ENCODE assay signal across 19 cellular contexts in genomic region chr5:1123418-1124147, GRCh38. TPM values are rescaled to one million over a fixed set of nuclear protein-coding genes. Genes with fewer than 3 reads are reported as not detected.
DNase-seq lines count a peak whose midpoint lies in the region; ATAC-seq and TF ChIP-seq lines count a peak whose summit lies in the region.
"Had no signal": no experiment of that assay in that cellular context is flagged by ENCODE, and none has a peak within 500 bp of the region (broad histone marks: within the 10 kb centered on the region; RNA-seq: fewer than 3 reads in every experiment).

No MANE protein-coding gene starts in this region.

- no peak for TF ChIP-seq EP300 in transverse colon (IDR thresholded peaks at IDR 0.05; ENCODE audit: low read depth)

- TF ChIP-seq POLR2A in body of pancreas (IDR thresholded peaks at IDR 0.05): no peak
- TF ChIP-seq POLR2A in transverse colon (IDR thresholded peaks at IDR 0.05): no peak

- H3K27ac ChIP-seq in right atrium auricular region: peak overlapping the region; percentile 80 to 88
- H3K27ac ChIP-seq in body of pancreas: peak overlapping the region in 3 of 4 donors; percentile 21 to 59 (median 48)
- H3K27ac ChIP-seq in transverse colon: peak overlapping the region in 3 of 4 donors; percentile 47 to 67 (median 50)
- H3K27ac ChIP-seq: A549 had no signal

- no peak for DNase-seq in right atrium auricular region (ENCODE audit: low spot score)
- DNase-seq in left cardiac atrium: no peak
- DNase-seq in body of pancreas: no peak
- no peak for DNase-seq in transverse colon
- DNase-seq in NAMALWA (ENCODE audit: low spot score): no peak
- DNase-seq in NCI-H2029 (lab: John Stamatoyannopoulos, UW): no peak
- DNase-seq in Calu3: no peak
- DNase-seq: CD8-positive, alpha-beta T cell; DMS153; GOT3; IMR-90; NCI-H1694 treated with DMSO at 0.1 percent for 48 hours; NCI-H446; NCI-H526; SHP77 treated with DMSO at 0.1 percent for 48 hours had no signal

- CTCF ChIA-PET in Calu3 (lab: Charles Lee): no interaction called here

- H3K27ac Mint-ChIP-seq in nephron: peak overlapping the region; percentile 14 to 26 (median 23)
- no peak overlapping the region for H3K27ac Mint-ChIP-seq in Calu3 (ENCODE audit: unreplicated experiment)
- H3K27ac Mint-ChIP-seq: CD8-positive, alpha-beta T cell had no signal

- 43 to 53% methylated on average over 6 to 20 of the region's 20 CpGs for WGBS in body of pancreas, 2 donors
- WGBS in transverse colon (ENCODE audit: low coverage in 1 of 2), 2 donors: 74 to 88% methylated on average over 4 to 20 of the region's 20 CpGs

- H3K4me3 ChIP-seq in right atrium auricular region (no peak overlapping the region), body of pancreas (no peak overlapping the region), transverse colon (no peak overlapping the region)
- H3K4me3 ChIP-seq: A549 had no signal

- H3K36me3 Mint-ChIP-seq in nephron (ENCODE audit: low read depth) (no peaks in the 10 kb centered on the region), Calu3 (ENCODE audit: insufficient read depth, unreplicated experiment) (peaks cover 20% of the 10 kb centered on the region)
- H3K36me3 Mint-ChIP-seq: CD8-positive, alpha-beta T cell had no signal

- H3K27me3 Mint-ChIP-seq in nephron (ENCODE audit: low read depth) (peaks cover 15% of the 10 kb centered on the region), Calu3 (ENCODE audit: unreplicated experiment) (no peaks in the 10 kb centered on the region)

- H3K36me3 ChIP-seq in right atrium auricular region: no peaks in the 10 kb centered on the region
- H3K36me3 ChIP-seq in body of pancreas (replicated peaks in 1 of 2; ENCODE audit: insufficient read depth in 1 of 2, low read depth in 2 of 2): no peaks in the 10 kb centered on the region
- no peaks in the 10 kb centered on the region for H3K36me3 ChIP-seq in transverse colon
- H3K36me3 ChIP-seq: BE2C had no signal

- in situ Hi-C loops in transverse colon (cut with MboI; ENCODE audit: low pct_ligation_motif_present in 1 of 4, low pct_unique_long_range_greater_than_20kb in 1 of 4, low sequenced_read_pairs in 3 of 4): no loop called here

- ATAC-seq in left cardiac atrium: no peak
- no peak for ATAC-seq in body of pancreas
- ATAC-seq: A549; CD8-positive, alpha-beta T cell; HCT116 had no signal

- intact Hi-C loops in left cardiac atrium (cut with DNase I) (no loop called here), body of pancreas (cut with DNase I) (no loop called here), transverse colon (cut with DNase I; ENCODE audit: low total_unique reads) (no loop called here), Calu3 (cut with micrococcal nuclease; ENCODE audit: unreplicated experiment) (no loop called here)

- no peaks in the 10 kb centered on the region for H3K9me3 ChIP-seq in right atrium auricular region
- no peaks in the 10 kb centered on the region for H3K9me3 ChIP-seq in body of pancreas
- H3K9me3 ChIP-seq in transverse colon: no peaks in the 10 kb centered on the region
- H3K9me3 ChIP-seq: A549, BE2C had no signal

- no TSS peak for BruUV-seq in Calu3 (replicated peaks; lab: Mats Ljungman, UMichigan)

- TF ChIP-seq CTCF in right atrium auricular region (IDR thresholded peaks at IDR 0.05) (no peak), body of pancreas (IDR thresholded peaks at IDR 0.05) (no peak), nephron (IDR thresholded peaks at IDR 0.05; ENCODE audit: unreplicated experiment in 3 of 3) (no peak), transverse colon (IDR thresholded peaks at IDR 0.05) (no peak), Calu3 (IDR thresholded peaks at IDR 0.05; ENCODE audit: unreplicated experiment) (no peak)

- H3K4me1 Mint-ChIP-seq in nephron: peaks cover 56% of the 10 kb centered on the region
- peaks cover 19% of the 10 kb centered on the region for H3K4me1 Mint-ChIP-seq in Calu3 (ENCODE audit: low read depth, unreplicated experiment)

- H3K9me3 Mint-ChIP-seq in nephron: no peaks in the 10 kb centered on the region
- H3K9me3 Mint-ChIP-seq in Calu3 (ENCODE audit: low read depth, unreplicated experiment): no peaks in the 10 kb centered on the region
- H3K9me3 Mint-ChIP-seq: CD8-positive, alpha-beta T cell had no signal

- H3K4me3 Mint-ChIP-seq in nephron (peak overlapping the region in 2 of 3 experiments; percentile 2 to 3), Calu3 (ENCODE audit: low read depth, unreplicated experiment) (no peak overlapping the region)
- H3K4me3 Mint-ChIP-seq: CD8-positive, alpha-beta T cell had no signal

- no peaks in the 10 kb centered on the region for H3K27me3 ChIP-seq in right atrium auricular region
- no peaks in the 10 kb centered on the region for H3K27me3 ChIP-seq in body of pancreas
- no peaks in the 10 kb centered on the region for H3K27me3 ChIP-seq in transverse colon
- H3K27me3 ChIP-seq: BE2C had no signal

- peaks cover 0 to 86% of the 10 kb centered on the region in 2 donors for H3K4me1 ChIP-seq in right atrium auricular region
- peaks cover 68% of the 10 kb centered on the region for H3K4me1 ChIP-seq in body of pancreas
- H3K4me1 ChIP-seq in transverse colon: peaks cover 14 to 32% (median 22%) of the 10 kb centered on the region in 4 donors
- H3K4me1 ChIP-seq: A549 had no signal

RNA-seq across cellular contexts. Expression of gene SLC12A7, which starts 11.7 kb away (rescaled TPM):
- total RNA-seq in right atrium auricular region (10 to 100 TPM; 28.5 to 42.3 TPM), left cardiac atrium (10 to 100 TPM; 53.7 to 54.1 TPM), body of pancreas (10 to 100 TPM; 35.5 to 42.8 TPM), transverse colon (100 to 1,000 TPM in 1 of 4 donors, 10 to 100 TPM in 3; 60.7 to 144 (median 61.4) TPM), Calu3 (2022) (82.3 and 90.5 TPM in 2 replicates)
